ENCODE assay signal across 1 cellular context in the genomic region with DNA sequence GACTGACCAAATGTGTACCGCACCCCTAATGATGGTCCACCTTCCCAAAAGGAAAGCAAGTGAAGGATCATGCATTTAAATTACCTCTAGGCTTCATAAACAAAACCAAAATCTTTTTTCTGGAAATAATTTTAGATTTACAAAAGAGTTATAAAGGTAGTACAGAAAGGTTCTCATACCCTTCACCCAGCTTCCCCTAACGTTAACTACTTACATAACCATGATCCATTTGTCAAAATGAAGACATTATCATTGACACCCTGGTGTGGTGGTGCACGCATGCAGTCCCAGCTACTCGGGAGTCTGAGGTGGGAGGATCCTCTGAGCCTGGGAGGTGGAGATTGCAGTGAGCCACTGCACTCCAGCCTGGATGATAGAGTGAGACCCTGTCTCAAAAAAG.
TF ChIP-seq lines count a peak whose summit lies in the region.

No MANE protein-coding gene starts in this region.

TF ChIP-seq in HCT116, 20 proteins besides CTCF, POLR2A, EP300 and RAD21 (continued from another document):
- TF ChIP-seq, protein P1, sequence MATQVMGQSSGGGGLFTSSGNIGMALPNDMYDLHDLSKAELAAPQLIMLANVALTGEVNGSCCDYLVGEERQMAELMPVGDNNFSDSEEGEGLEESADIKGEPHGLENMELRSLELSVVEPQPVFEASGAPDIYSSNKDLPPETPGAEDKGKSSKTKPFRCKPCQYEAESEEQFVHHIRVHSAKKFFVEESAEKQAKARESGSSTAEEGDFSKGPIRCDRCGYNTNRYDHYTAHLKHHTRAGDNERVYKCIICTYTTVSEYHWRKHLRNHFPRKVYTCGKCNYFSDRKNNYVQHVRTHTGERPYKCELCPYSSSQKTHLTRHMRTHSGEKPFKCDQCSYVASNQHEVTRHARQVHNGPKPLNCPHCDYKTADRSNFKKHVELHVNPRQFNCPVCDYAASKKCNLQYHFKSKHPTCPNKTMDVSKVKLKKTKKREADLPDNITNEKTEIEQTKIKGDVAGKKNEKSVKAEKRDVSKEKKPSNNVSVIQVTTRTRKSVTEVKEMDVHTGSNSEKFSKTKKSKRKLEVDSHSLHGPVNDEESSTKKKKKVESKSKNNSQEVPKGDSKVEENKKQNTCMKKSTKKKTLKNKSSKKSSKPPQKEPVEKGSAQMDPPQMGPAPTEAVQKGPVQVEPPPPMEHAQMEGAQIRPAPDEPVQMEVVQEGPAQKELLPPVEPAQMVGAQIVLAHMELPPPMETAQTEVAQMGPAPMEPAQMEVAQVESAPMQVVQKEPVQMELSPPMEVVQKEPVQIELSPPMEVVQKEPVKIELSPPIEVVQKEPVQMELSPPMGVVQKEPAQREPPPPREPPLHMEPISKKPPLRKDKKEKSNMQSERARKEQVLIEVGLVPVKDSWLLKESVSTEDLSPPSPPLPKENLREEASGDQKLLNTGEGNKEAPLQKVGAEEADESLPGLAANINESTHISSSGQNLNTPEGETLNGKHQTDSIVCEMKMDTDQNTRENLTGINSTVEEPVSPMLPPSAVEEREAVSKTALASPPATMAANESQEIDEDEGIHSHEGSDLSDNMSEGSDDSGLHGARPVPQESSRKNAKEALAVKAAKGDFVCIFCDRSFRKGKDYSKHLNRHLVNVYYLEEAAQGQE (IDR thresholded peaks at IDR 0.05; ENCODE audit: low read depth) = no peak
- TF ChIP-seq FOSL1 (IDR thresholded peaks at IDR 0.05; ENCODE audit: low read depth) (no peak), CBX3 (IDR thresholded peaks at IDR 0.05; ENCODE audit: low read depth) (no peak), SIN3A (IDR thresholded peaks at IDR 0.05; ENCODE audit: low read depth) (no peak), EZH2phosphoT487 (IDR thresholded peaks at IDR 0.05; ENCODE audit: borderline replicate concordance) (no peak), CEBPB (IDR thresholded peaks at IDR 0.05; ENCODE audit: low read depth) (no peak), SP1 (IDR thresholded peaks at IDR 0.05; ENCODE audit: low read depth) (no peak), POLR2AphosphoS5 (IDR thresholded peaks at IDR 0.05; ENCODE audit: low read depth, low read length) (no peak), JUND (IDR thresholded peaks at IDR 0.05) (no peak)
- TF ChIP-seq, protein P2, sequence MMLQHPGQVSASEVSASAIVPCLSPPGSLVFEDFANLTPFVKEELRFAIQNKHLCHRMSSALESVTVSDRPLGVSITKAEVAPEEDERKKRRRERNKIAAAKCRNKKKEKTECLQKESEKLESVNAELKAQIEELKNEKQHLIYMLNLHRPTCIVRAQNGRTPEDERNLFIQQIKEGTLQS (IDR thresholded peaks at IDR 0.05) = no peak
- TF ChIP-seq, protein P3, sequence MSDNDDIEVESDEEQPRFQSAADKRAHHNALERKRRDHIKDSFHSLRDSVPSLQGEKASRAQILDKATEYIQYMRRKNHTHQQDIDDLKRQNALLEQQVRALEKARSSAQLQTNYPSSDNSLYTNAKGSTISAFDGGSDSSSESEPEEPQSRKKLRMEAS (IDR thresholded peaks at IDR 0.05) = no peak
TF ChIP-seq in HCT116: peak in this region for 0.
